Comparison of ENCODE assay signal across 8 cellular contexts in the genomic region with DNA sequence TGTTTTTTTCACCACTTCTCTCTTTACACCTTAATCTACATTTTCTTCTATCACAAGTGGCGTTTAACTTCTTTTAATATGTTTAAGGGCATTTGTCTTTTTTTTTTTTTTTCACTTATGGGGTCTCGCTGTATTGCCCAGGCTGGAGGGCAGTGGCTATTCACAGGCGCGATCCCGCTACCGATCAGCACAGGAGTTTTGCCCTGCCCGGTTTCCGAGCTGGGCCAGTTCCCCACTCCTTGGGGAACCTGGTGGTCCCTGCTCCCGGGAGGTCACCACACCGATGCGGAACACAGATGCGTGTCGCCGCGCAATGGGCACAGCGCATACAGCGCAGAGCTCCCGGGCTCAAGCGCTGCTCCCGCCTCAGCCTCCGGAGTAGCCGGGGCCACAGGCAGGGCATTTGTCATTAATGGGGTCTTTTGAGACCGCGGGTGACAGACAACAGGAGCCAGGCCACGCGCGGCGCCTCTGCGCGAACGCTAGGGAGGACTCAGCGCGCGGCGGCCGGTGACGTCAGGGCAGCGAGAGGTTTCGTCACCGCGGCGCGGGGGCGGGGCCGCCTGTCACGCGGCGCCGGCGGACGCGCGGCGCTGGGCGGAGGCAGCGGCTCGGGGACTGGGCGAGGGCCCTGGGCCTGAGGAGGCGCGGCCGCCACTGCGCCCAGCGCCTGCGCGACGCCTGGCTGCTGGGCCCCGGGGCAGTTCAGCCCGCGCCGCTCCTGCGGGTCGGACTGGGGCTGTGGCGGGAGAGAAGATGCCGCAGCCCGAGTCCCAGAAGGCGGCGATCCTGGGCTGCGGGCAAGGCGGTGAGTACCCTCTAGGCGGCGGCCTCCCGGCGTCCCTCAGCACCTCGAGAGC. TPM values are rescaled to one million over a fixed set of nuclear protein-coding genes. Genes with fewer than 3 reads are reported as not detected.
DNase-seq lines count a peak whose midpoint lies in the region; ATAC-seq and TF ChIP-seq lines count a peak whose summit lies in the region.

TSS of gene GALNT11 (plus strand) at position 598 of the 860 bp plus-strand sequence. CDS start 68,554 bp downstream, outside the sequence.

- peaks cover 18% of the 10 kb centered on the region for H3K36me3 Mint-ChIP-seq in activated naive CD4-positive, alpha-beta T cell treated with anti-CD3 and anti-CD28 coated beads, Interleukin-2, amount 10 ng/mL, durations not matched to agents 7 days and 5 days

- peak within 1 kb of the TSS; percentile 97 for H2AFZ ChIP-seq in KMS-11 (ENCODE audit: low read depth)

- H3K4me1 Mint-ChIP-seq in activated naive CD4-positive, alpha-beta T cell treated with anti-CD3 and anti-CD28 coated beads, Interleukin-2, amount 10 ng/mL, durations not matched to agents 7 days and 5 days = peaks cover 29% of the 10 kb centered on the region

- peaks cover 10% of the 10 kb centered on the region for H3K27me3 Mint-ChIP-seq in activated naive CD4-positive, alpha-beta T cell treated with anti-CD3 and anti-CD28 coated beads, Interleukin-2, amount 10 ng/mL, durations not matched to agents 7 days and 5 days

- peak within 1 kb of the TSS; percentile 82 for H3K4me3 Mint-ChIP-seq in activated naive CD4-positive, alpha-beta T cell treated with anti-CD3 and anti-CD28 coated beads, Interleukin-2, amount 10 ng/mL, durations not matched to agents 7 days and 5 days

- ATAC-seq in GM21786 (IDR thresholded peaks at IDR 0.05; ENCODE audit: unreplicated experiment) (peak; percentile 90), gastroesophageal sphincter (peak; percentile 99)

- TF ChIP-seq CTCF in KMS-11 (conservative IDR thresholded peaks at IDR 0.05; ENCODE audit: low read depth, low read length) (no peak), gastroesophageal sphincter (IDR thresholded peaks at IDR 0.05) (peak in 3 of 4 experiments; percentile 41 to 53 (median 48))

- peaks cover 3% of the 10 kb centered on the region for H3K9me3 Mint-ChIP-seq in activated naive CD4-positive, alpha-beta T cell treated with anti-CD3 and anti-CD28 coated beads, Interleukin-2, amount 10 ng/mL, durations not matched to agents 7 days and 5 days

- H3K27ac ChIP-seq in KMS-11 (peak within 1 kb of the TSS; percentile 44), gastroesophageal sphincter (peak within 1 kb of the TSS; percentile 68 to 95 (median 92))

- peak within 1 kb of the TSS; percentile 70 for H3K9ac ChIP-seq in KMS-11

- no peak for TF ChIP-seq EP300 in gastroesophageal sphincter (IDR thresholded peaks at IDR 0.05)

- peak; percentile 76 to 82 for TF ChIP-seq POLR2A in gastroesophageal sphincter (IDR thresholded peaks at IDR 0.05)

- 20 to 56% methylated on average over 1 to 4 of the region's 84 CpGs for WGBS in gastroesophageal sphincter (ENCODE audit: low coverage in 1 of 2), 2 donors

- H3K4me1 ChIP-seq in KMS-11 (ENCODE audit: low read depth, poor library complexity, severe bottlenecking) = no peaks in the 10 kb centered on the region
- H3K4me1 ChIP-seq in gastroesophageal sphincter = peaks cover 3 to 27% (median 9%) of the 10 kb centered on the region in 3 donors

- CTCF ChIA-PET in activated naive CD4-positive, alpha-beta T cell treated with anti-CD3 and anti-CD28 coated beads, Interleukin-2, amount 10 ng/mL, durations not matched to agents 7 days and 5 days (lab: Charles Lee) = no interaction called here

- peak; percentile 86 for DNase-seq in ELF-1 (ENCODE audit: low read depth, low spot score)
- DNase-seq in SK-N-DZ (ENCODE audit: low spot score) = peak; percentile 82
- DNase-seq in activated naive CD4-positive, alpha-beta T cell treated with anti-CD3 and anti-CD28 coated beads, Interleukin-2, amount 10 ng/mL, durations not matched to agents 7 days and 5 days = peak; percentile 87
- peak in 54 of 56 donors; percentile 20 to 88 (median 68) for DNase-seq in nucleus accumbens (lab: John Stamatoyannopoulos, UW)
- peak; percentile 80 for DNase-seq in superior temporal gyrus (ENCODE audit: extremely low spot score)

- peak within 1 kb of the TSS; percentile 86 for H3K27ac Mint-ChIP-seq in activated naive CD4-positive, alpha-beta T cell treated with anti-CD3 and anti-CD28 coated beads, Interleukin-2, amount 10 ng/mL, durations not matched to agents 7 days and 5 days

- no peaks in the 10 kb centered on the region for H3K79me2 ChIP-seq in KMS-11 (ENCODE audit: insufficient read depth, low read depth)

- H3K27me3 ChIP-seq in KMS-11 (ENCODE audit: insufficient read depth, low read depth) = no peaks in the 10 kb centered on the region
- H3K27me3 ChIP-seq in gastroesophageal sphincter = no peaks in the 10 kb centered on the region

- H3K4me3 ChIP-seq in KMS-11 (IDR thresholded peaks at IDR 0.05; ENCODE audit: insufficient read depth, low read depth, low read length) = no peak within 1 kb of the TSS
- peak within 1 kb of the TSS; percentile 63 to 81 for H3K4me3 ChIP-seq in gastroesophageal sphincter

- H4K20me1 ChIP-seq in KMS-11 (ENCODE audit: insufficient read depth) = no peaks in the 10 kb centered on the region

- H3K4me2 ChIP-seq in KMS-11 = peak within 1 kb of the TSS; percentile 49

- no peaks in the 10 kb centered on the region for H3K9me3 ChIP-seq in gastroesophageal sphincter

- H3K36me3 ChIP-seq in KMS-11 (ENCODE audit: insufficient read depth) = no peaks in the 10 kb centered on the region
- peaks cover 0 to 18% of the 10 kb centered on the region in 2 donors for H3K36me3 ChIP-seq in gastroesophageal sphincter

RNA-seq across cellular contexts. Expression of gene GALNT11, which starts in this region (rescaled TPM):
- polyA plus RNA-seq in SK-N-DZ (2014; cell fraction: cytosol; rRNA removed) = 39.7 and 46.6 TPM in 2 replicates
- 25.1 and 30.1 TPM in 2 replicates for polyA plus RNA-seq in SK-N-DZ (2014; cell fraction: nucleus; rRNA removed)
- total RNA-seq in gastroesophageal sphincter = 10 to 100 TPM; 46.8 to 60.2 (median 51.8) TPM
